1 cellular context compared by ENCODE assay signal in genomic region chr1:151006331-151007052, GRCh38.
A peak's percentile ranks its signal among the peaks of the same experiment; 100 is the strongest.
TF ChIP-seq lines count a peak whose summit lies in the region.

TSS of gene MINDY1 (minus strand) at chr1:151006902. CDS start at chr1:151002617, 4,285 bp downstream.

TF ChIP-seq in HepG2, 621 proteins besides CTCF, POLR2A, EP300 and RAD21 (continued from another document):
- TF ChIP-seq PAXIP1 (CRISPR knock-in tag; conservative IDR thresholded peaks at IDR 0.05): peak; percentile 34; the same call in 1 of the 2 replicates
- TF ChIP-seq POLR2G (IDR thresholded peaks at IDR 0.05; ENCODE audit: low read depth, low read length): peak; percentile 79
- 0 out of 2 replicates have a peak, but pooled peaks have one; percentile 49 for TF ChIP-seq GLI4 (CRISPR knock-in tag; IDR thresholded peaks at IDR 0.05; ENCODE audit: borderline replicate concordance)
- TF ChIP-seq RFX1 (IDR thresholded peaks at IDR 0.05): no peak
- TF ChIP-seq, protein P1, sequence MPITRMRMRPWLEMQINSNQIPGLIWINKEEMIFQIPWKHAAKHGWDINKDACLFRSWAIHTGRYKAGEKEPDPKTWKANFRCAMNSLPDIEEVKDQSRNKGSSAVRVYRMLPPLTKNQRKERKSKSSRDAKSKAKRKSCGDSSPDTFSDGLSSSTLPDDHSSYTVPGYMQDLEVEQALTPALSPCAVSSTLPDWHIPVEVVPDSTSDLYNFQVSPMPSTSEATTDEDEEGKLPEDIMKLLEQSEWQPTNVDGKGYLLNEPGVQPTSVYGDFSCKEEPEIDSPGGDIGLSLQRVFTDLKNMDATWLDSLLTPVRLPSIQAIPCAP (CRISPR knock-in tag; IDR thresholded peaks at IDR 0.05; ENCODE audit: low read depth): no peak
- TF ChIP-seq ZFAT (CRISPR knock-in tag; conservative IDR thresholded peaks at IDR 0.05): no peak
- no peak for TF ChIP-seq HMG20B (CRISPR knock-in tag; conservative IDR thresholded peaks at IDR 0.05)
- peak; percentile 22; the same call in 1 of the 2 replicates for TF ChIP-seq HNF4A (CRISPR knock-in tag; IDR thresholded peaks at IDR 0.05)
- TF ChIP-seq NCOR1 (IDR thresholded peaks at IDR 0.05; ENCODE audit: borderline replicate concordance, low read length): 0 out of 2 replicates have a peak, but pooled peaks have one; percentile 26
- no peak for TF ChIP-seq SOX6 (IDR thresholded peaks at IDR 0.05)
- TF ChIP-seq SOX6 (CRISPR knock-in tag; IDR thresholded peaks at IDR 0.05): peak; percentile 75
- TF ChIP-seq ZIK1 (CRISPR knock-in tag; IDR thresholded peaks at IDR 0.05; ENCODE audit: borderline replicate concordance, low read depth): no peak
- peak; percentile 57; the same call in 1 of the 2 replicates for TF ChIP-seq ZNF331 (CRISPR knock-in tag; IDR thresholded peaks at IDR 0.05)
- TF ChIP-seq HES4 (CRISPR knock-in tag; IDR thresholded peaks at IDR 0.05; ENCODE audit: borderline replicate concordance): 0 out of 2 replicates have a peak, but pooled peaks have one; percentile 56
- TF ChIP-seq MAFF (IDR thresholded peaks at IDR 0.05; ENCODE audit: low read depth, low read length): peak; percentile 50; the same call in 1 of the 2 replicates
- TF ChIP-seq DDIT3 (CRISPR knock-in tag; IDR thresholded peaks at IDR 0.05): no peak
- no peak for TF ChIP-seq KLF11 (CRISPR knock-in tag; IDR thresholded peaks at IDR 0.05)
- no peak; the same call in 1 of the 2 replicates for TF ChIP-seq BCL6 (CRISPR knock-in tag; IDR thresholded peaks at IDR 0.05)
- TF ChIP-seq, protein P2, sequence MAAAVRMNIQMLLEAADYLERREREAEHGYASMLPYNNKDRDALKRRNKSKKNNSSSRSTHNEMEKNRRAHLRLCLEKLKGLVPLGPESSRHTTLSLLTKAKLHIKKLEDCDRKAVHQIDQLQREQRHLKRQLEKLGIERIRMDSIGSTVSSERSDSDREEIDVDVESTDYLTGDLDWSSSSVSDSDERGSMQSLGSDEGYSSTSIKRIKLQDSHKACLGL (CRISPR knock-in tag; IDR thresholded peaks at IDR 0.05): no peak
- TF ChIP-seq ZNF280B (CRISPR knock-in tag; IDR thresholded peaks at IDR 0.05; ENCODE audit: borderline replicate concordance): no peak
- TF ChIP-seq MTA1 (CRISPR knock-in tag; IDR thresholded peaks at IDR 0.05; ENCODE audit: borderline replicate concordance): 0 out of 2 replicates have a peak, but pooled peaks have one; percentile 6
- peak; percentile 41; the same call in 1 of the 2 replicates for TF ChIP-seq RXRB (CRISPR knock-in tag; IDR thresholded peaks at IDR 0.05; ENCODE audit: borderline replicate concordance)
- TF ChIP-seq, protein P3, sequence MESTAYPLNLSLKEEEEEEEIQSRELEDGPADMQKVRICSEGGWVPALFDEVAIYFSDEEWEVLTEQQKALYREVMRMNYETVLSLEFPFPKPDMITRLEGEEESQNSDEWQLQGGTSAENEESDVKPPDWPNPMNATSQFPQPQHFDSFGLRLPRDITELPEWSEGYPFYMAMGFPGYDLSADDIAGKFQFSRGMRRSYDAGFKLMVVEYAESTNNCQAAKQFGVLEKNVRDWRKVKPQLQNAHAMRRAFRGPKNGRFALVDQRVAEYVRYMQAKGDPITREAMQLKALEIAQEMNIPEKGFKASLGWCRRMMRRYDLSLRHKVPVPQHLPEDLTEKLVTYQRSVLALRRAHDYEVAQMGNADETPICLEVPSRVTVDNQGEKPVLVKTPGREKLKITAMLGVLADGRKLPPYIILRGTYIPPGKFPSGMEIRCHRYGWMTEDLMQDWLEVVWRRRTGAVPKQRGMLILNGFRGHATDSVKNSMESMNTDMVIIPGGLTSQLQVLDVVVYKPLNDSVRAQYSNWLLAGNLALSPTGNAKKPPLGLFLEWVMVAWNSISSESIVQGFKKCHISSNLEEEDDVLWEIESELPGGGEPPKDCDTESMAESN (CRISPR knock-in tag; conservative IDR thresholded peaks at IDR 0.05): no peak
- peak; percentile 72 to 94 for TF ChIP-seq HMGXB4 (CRISPR knock-in tag; IDR thresholded peaks at IDR 0.05; ENCODE audit: borderline replicate concordance in 1 of 2, low read depth in 1 of 2)
- no peak for TF ChIP-seq HDAC2 (CRISPR knock-in tag; IDR thresholded peaks at IDR 0.05)
- TF ChIP-seq ZNF792 (CRISPR knock-in tag; IDR thresholded peaks at IDR 0.05): no peak
- TF ChIP-seq, protein P4, sequence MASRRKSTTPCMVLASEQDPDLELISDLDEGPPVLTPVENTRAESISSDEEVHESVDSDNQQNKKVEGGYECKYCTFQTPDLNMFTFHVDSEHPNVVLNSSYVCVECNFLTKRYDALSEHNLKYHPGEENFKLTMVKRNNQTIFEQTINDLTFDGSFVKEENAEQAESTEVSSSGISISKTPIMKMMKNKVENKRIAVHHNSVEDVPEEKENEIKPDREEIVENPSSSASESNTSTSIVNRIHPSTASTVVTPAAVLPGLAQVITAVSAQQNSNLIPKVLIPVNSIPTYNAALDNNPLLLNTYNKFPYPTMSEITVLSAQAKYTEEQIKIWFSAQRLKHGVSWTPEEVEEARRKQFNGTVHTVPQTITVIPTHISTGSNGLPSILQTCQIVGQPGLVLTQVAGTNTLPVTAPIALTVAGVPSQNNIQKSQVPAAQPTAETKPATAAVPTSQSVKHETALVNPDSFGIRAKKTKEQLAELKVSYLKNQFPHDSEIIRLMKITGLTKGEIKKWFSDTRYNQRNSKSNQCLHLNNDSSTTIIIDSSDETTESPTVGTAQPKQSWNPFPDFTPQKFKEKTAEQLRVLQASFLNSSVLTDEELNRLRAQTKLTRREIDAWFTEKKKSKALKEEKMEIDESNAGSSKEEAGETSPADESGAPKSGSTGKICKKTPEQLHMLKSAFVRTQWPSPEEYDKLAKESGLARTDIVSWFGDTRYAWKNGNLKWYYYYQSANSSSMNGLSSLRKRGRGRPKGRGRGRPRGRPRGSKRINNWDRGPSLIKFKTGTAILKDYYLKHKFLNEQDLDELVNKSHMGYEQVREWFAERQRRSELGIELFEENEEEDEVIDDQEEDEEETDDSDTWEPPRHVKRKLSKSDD (CRISPR knock-in tag; IDR thresholded peaks at IDR 0.05; ENCODE audit: low read depth): 0 out of 2 replicates have a peak, but pooled peaks have one; percentile 26
- TF ChIP-seq ERF (CRISPR knock-in tag; IDR thresholded peaks at IDR 0.05): 0 out of 2 replicates have a peak, but pooled peaks have one; percentile 56
- no peak for TF ChIP-seq FLYWCH1 (CRISPR knock-in tag; IDR thresholded peaks at IDR 0.05)
- no peak for TF ChIP-seq GLMP (CRISPR knock-in tag; IDR thresholded peaks at IDR 0.05; ENCODE audit: borderline replicate concordance)
- TF ChIP-seq CEBPG (CRISPR knock-in tag; IDR thresholded peaks at IDR 0.05): peak; percentile 23
- TF ChIP-seq, protein P5, sequence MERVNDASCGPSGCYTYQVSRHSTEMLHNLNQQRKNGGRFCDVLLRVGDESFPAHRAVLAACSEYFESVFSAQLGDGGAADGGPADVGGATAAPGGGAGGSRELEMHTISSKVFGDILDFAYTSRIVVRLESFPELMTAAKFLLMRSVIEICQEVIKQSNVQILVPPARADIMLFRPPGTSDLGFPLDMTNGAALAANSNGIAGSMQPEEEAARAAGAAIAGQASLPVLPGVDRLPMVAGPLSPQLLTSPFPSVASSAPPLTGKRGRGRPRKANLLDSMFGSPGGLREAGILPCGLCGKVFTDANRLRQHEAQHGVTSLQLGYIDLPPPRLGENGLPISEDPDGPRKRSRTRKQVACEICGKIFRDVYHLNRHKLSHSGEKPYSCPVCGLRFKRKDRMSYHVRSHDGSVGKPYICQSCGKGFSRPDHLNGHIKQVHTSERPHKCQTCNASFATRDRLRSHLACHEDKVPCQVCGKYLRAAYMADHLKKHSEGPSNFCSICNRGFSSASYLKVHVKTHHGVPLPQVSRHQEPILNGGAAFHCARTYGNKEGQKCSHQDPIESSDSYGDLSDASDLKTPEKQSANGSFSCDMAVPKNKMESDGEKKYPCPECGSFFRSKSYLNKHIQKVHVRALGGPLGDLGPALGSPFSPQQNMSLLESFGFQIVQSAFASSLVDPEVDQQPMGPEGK (CRISPR knock-in tag; IDR thresholded peaks at IDR 0.05): 0 out of 2 replicates have a peak, but pooled peaks have one; percentile 35
- no peak for TF ChIP-seq MTF1 (CRISPR knock-in tag; IDR thresholded peaks at IDR 0.05)
- TF ChIP-seq SOX13 (IDR thresholded peaks at IDR 0.05): no peak
- peak in 1 of 2 experiments; percentile 64; a peak in 2 of 4 replicates for TF ChIP-seq SOX13 (CRISPR knock-in tag; conservative IDR thresholded peaks at IDR 0.05 in 1 of 2, IDR thresholded peaks at IDR 0.05 in 1 of 2)
- TF ChIP-seq THAP11 (CRISPR knock-in tag; IDR thresholded peaks at IDR 0.05): peak; percentile 75
- peak; percentile 81 for TF ChIP-seq ELF1 (CRISPR knock-in tag; IDR thresholded peaks at IDR 0.05)
- peak; percentile 52; the same call in 1 of the 2 replicates for TF ChIP-seq ZKSCAN8 (CRISPR knock-in tag; IDR thresholded peaks at IDR 0.05; ENCODE audit: borderline replicate concordance)
- no peak for TF ChIP-seq ZNF775 (CRISPR knock-in tag; IDR thresholded peaks at IDR 0.05; ENCODE audit: borderline replicate concordance)
- TF ChIP-seq MAX (IDR thresholded peaks at IDR 0.05): no peak; the same call in none of the 2 replicates
